24 cellular contexts compared by ENCODE assay signal in genomic region chrX:98548550-98548949, GRCh38.
DNase-seq lines count a peak whose midpoint lies in the region; ATAC-seq and TF ChIP-seq lines count a peak whose summit lies in the region.
"Had no signal": no experiment of that assay in that cellular context is flagged by ENCODE, and none has a peak within 500 bp of the region (broad histone marks: within the 10 kb centered on the region; RNA-seq: fewer than 3 reads in every experiment).

No MANE protein-coding gene starts in this region.

- H3K9me3 ChIP-seq in NT2/D1 (ENCODE audit: insufficient read depth, low read length) (0 out of 2 replicates have a peak, but pooled peaks cover 7% of the 10 kb centered on the region), upper lobe of left lung (no peaks in the 10 kb centered on the region)
- H3K9me3 ChIP-seq: SJSA1 had no signal

- H3K4me3 ChIP-seq in NT2/D1 (ENCODE audit: insufficient read length, low read depth) (no peak overlapping the region), upper lobe of left lung (no peak overlapping the region)
- H3K4me3 ChIP-seq: PC-9, SJSA1 had no signal

- no peaks in the 10 kb centered on the region for H3K4me1 ChIP-seq in NT2/D1 (ENCODE audit: insufficient read depth, insufficient read length)
- no peaks in the 10 kb centered on the region for H3K4me1 ChIP-seq in upper lobe of left lung
- H3K4me1 ChIP-seq: SJSA1 had no signal

- no peak for TF ChIP-seq CTCF in mesothelial cell of epicardium (IDR thresholded peaks at IDR 0.05; ENCODE audit: unreplicated experiment)
- no peak for TF ChIP-seq CTCF in upper lobe of left lung (IDR thresholded peaks at IDR 0.05)

- H3K4me3 Mint-ChIP-seq in mesothelial cell of epicardium, result no peak overlapping the region
- H3K4me3 Mint-ChIP-seq: B cell; CD8-positive, alpha-beta T cell had no signal

- ATAC-seq in upper lobe of left lung (ENCODE audit: low FRiP score in 2 of 2) (no peak), HG02798 (IDR thresholded peaks at IDR 0.05; ENCODE audit: poor library complexity, unreplicated experiment) (no peak)
- ATAC-seq: CD8-positive, alpha-beta T cell; HCT116; Right ventricle myocardium inferior had no signal

- no peaks in the 10 kb centered on the region for H3K27me3 ChIP-seq in NT2/D1 (ENCODE audit: insufficient read depth, insufficient read length)
- no peaks in the 10 kb centered on the region for H3K27me3 ChIP-seq in upper lobe of left lung
- H3K27me3 ChIP-seq: SJSA1 had no signal

- peaks cover 11% of the 10 kb centered on the region for H3K4me1 Mint-ChIP-seq in mesothelial cell of epicardium
- H3K4me1 Mint-ChIP-seq: B cell had no signal

- TF ChIP-seq POLR2A in upper lobe of left lung (IDR thresholded peaks at IDR 0.05), result no peak

- H3K36me3 ChIP-seq in NT2/D1 (ENCODE audit: insufficient read depth, insufficient read length, low read length), result no peaks in the 10 kb centered on the region
- H3K36me3 ChIP-seq in upper lobe of left lung, result no peaks in the 10 kb centered on the region
- H3K36me3 ChIP-seq: SJSA1 had no signal

- H3K27ac Mint-ChIP-seq in mesothelial cell of epicardium, result peak overlapping the region; percentile 78
- H3K27ac Mint-ChIP-seq: B cell; CD8-positive, alpha-beta T cell had no signal

- no peak overlapping the region for H3K9ac ChIP-seq in NT2/D1 (ENCODE audit: insufficient read length, low read depth)

- peaks cover 21% of the 10 kb centered on the region for H3K9me3 Mint-ChIP-seq in mesothelial cell of epicardium
- H3K9me3 Mint-ChIP-seq: CD8-positive, alpha-beta T cell had no signal

- peak; percentile 80 for DNase-seq in ELF-1 (ENCODE audit: low read depth, low spot score)
- peak; percentile 25 for DNase-seq in NT2/D1 (ENCODE audit: low read depth, low spot score)
- DNase-seq in iPS DF 19.7 (ENCODE audit: low read depth, low spot score), result peak; percentile 15
- DNase-seq in mesothelial cell of epicardium (ENCODE audit: low spot score in 2 of 2, unreplicated experiment in 2 of 2), result no peak
- no peak for DNase-seq in upper lobe of left lung
- no peak for DNase-seq in DMS53 treated with DMSO at 0.1 percent for 48 hours (lab: John Stamatoyannopoulos, UW; ENCODE audit: unreplicated experiment)
- DNase-seq in anterior cingulate cortex (lab: John Stamatoyannopoulos, UW), result no peak
- DNase-seq: CD8-positive, alpha-beta T cell; DMS 273 treated with DMSO at 0.1 percent for 48 hours; DMS79 treated with DMSO at 0.1 percent for 48 hours; KBM-7; MV-4-11; NCI-H2029; NCI-H446; NCI-H524 treated with DMSO at 0.1 percent for 48 hours; NCI-H774; PC-9 had no signal

- H3K27me3 Mint-ChIP-seq in mesothelial cell of epicardium (ENCODE audit: low read depth), result no peaks in the 10 kb centered on the region
- H3K27me3 Mint-ChIP-seq: B cell had no signal

- H3K27ac ChIP-seq in upper lobe of left lung, result no peak overlapping the region
- H3K27ac ChIP-seq: 22Rv1, C4-2B, PC-9, SJSA1 had no signal

- WGBS in upper lobe of left lung, 2 donors, result 33 to 71% methylated on average over 3 of the region's 3 CpGs

- no peak for TF ChIP-seq EP300 in upper lobe of left lung (IDR thresholded peaks at IDR 0.05)

- H3K36me3 Mint-ChIP-seq in mesothelial cell of epicardium, result no peaks in the 10 kb centered on the region
- H3K36me3 Mint-ChIP-seq: CD8-positive, alpha-beta T cell had no signal

Comparison
In these comparisons a context has a peak if more than half of its experiments do, and no peak if none do; other contexts are left out.
1. DNase-seq: peak in ELF-1 (single experiment), NT2/D1 (single experiment) and iPS DF 19.7 (single experiment); none in mesothelial cell of epicardium (0 of 2), upper lobe of left lung (0 of 2), DMS53 treated with DMSO at 0.1 percent for 48 hours (single experiment) and anterior cingulate cortex (0 of 58).